Comparison of ENCODE assay signal across 8 cellular contexts in the genomic region with DNA sequence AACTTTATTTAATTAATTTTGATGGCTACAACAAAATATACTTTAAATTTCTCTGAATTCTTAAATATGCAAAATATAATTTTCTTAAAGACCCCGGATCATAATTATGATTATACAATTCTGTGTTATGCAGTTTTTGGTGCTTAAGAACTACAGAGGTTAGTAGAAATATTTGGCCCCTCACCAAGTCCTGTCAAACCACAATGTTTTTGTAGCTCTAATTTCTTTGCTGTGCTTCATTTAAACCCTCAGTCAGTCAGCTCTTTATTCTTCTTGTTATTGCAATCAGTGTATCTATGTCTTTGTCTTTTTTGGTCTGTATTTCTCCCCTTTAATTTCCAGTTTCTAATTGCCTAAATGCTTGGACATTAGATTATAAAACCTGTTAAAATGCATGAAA.
DNase-seq lines count a peak whose midpoint lies in the region; ATAC-seq and TF ChIP-seq lines count a peak whose summit lies in the region.

No MANE protein-coding gene starts in this region.

- peak overlapping the region; percentile 27 to 85 (median 47) for H3K27ac ChIP-seq in tibial nerve

- TF ChIP-seq POLR2A in tibial nerve (IDR thresholded peaks at IDR 0.05) = no peak

- CTCF ChIA-PET in activated CD8-positive, alpha-beta T cell treated with anti-CD3 and anti-CD28 coated beads for 36 hours (lab: Charles Lee) = interaction anchor here (0.9 to 1.4 kb wide), 3 partner anchors 9 to 13 kb away, joined by 3 read pairs; no protein-coding TSS in a partner anchor

- POLR2A ChIA-PET in activated CD8-positive, alpha-beta T cell treated with anti-CD3 and anti-CD28 coated beads for 36 hours (lab: Charles Lee) = no interaction called here

- peaks cover 27% of the 10 kb centered on the region for H3K4me1 Mint-ChIP-seq in activated T-helper 17 cell treated with anti-CD3 and anti-CD28 coated beads, Interleukin-2, amount 50 U/mL, for 72 hours
- H3K4me1 Mint-ChIP-seq in activated CD8-positive, alpha-beta T cell treated with anti-CD3 and anti-CD28 coated beads for 36 hours (ENCODE audit: low read depth) = peaks cover 54% of the 10 kb centered on the region

- in situ Hi-C loops in astrocyte of the cerebellum (cut with HindIII; ENCODE audit: low sequenced_read_pairs) = no loop called here

- peaks cover 6% of the 10 kb centered on the region for H3K36me3 Mint-ChIP-seq in activated T-helper 17 cell treated with anti-CD3 and anti-CD28 coated beads, Interleukin-2, amount 50 U/mL, for 72 hours (ENCODE audit: low read depth)
- peaks cover 33% of the 10 kb centered on the region for H3K36me3 Mint-ChIP-seq in activated CD8-positive, alpha-beta T cell treated with anti-CD3 and anti-CD28 coated beads for 36 hours (ENCODE audit: low read depth)

- peak; percentile 35 for ATAC-seq in Right ventricle myocardium superior (ENCODE audit: poor library complexity)
- no peak for ATAC-seq in Right ventricle myocardium inferior
- ATAC-seq in activated T-helper 17 cell treated with anti-CD3 and anti-CD28 coated beads, Interleukin-2, amount 50 U/mL, for 72 hours (replicated peaks) = no peak
- ATAC-seq in activated CD8-positive, alpha-beta T cell treated with anti-CD3 and anti-CD28 coated beads for 36 hours = no peak
- ATAC-seq in GM21619 (IDR thresholded peaks at IDR 0.05; ENCODE audit: unreplicated experiment) = no peak

- intact Hi-C loops in Right ventricle myocardium superior (cut with DNase I) (no loop called here), Right ventricle myocardium inferior (cut with DNase I) (no loop called here)
- intact Hi-C loops in activated CD8-positive, alpha-beta T cell treated with anti-CD3 and anti-CD28 coated beads for 36 hours (cut with micrococcal nuclease) = no loop called here

- DNase-seq in Right ventricle myocardium superior (no peak), Right ventricle myocardium inferior (ENCODE audit: missing footprints) (no peak), astrocyte of the cerebellum (ENCODE audit: low read depth) (peak; percentile 86), kidney epithelial cell (ENCODE audit: low read depth) (peak; percentile 19), tibial nerve (ENCODE audit: low spot score in 2 of 2) (no peak)
- no peak for DNase-seq in activated CD8-positive, alpha-beta T cell treated with anti-CD3 and anti-CD28 coated beads for 36 hours

- 10 to 20% methylated on average over 1 of the region's 1 CpG for WGBS in tibial nerve, 2 donors

- no peak overlapping the region for H3K27ac Mint-ChIP-seq in activated T-helper 17 cell treated with anti-CD3 and anti-CD28 coated beads, Interleukin-2, amount 50 U/mL, for 72 hours
- H3K27ac Mint-ChIP-seq in activated CD8-positive, alpha-beta T cell treated with anti-CD3 and anti-CD28 coated beads for 36 hours = no peak overlapping the region

- no peak for TF ChIP-seq EP300 in tibial nerve (IDR thresholded peaks at IDR 0.05)

- TF ChIP-seq CTCF in astrocyte of the cerebellum (IDR thresholded peaks at IDR 0.05; ENCODE audit: low read depth, low read length, missing control alignments) = no peak
- no peak for TF ChIP-seq CTCF in kidney epithelial cell (IDR thresholded peaks at IDR 0.05; ENCODE audit: insufficient read depth, low read length, poor library complexity, severe bottlenecking)
- TF ChIP-seq CTCF in tibial nerve (IDR thresholded peaks at IDR 0.05) = no peak
- no peak for TF ChIP-seq CTCF in activated CD8-positive, alpha-beta T cell treated with anti-CD3 and anti-CD28 coated beads for 36 hours (IDR thresholded peaks at IDR 0.05)

- peaks cover 0 to 46% (median 18%) of the 10 kb centered on the region in 4 donors for H3K4me1 ChIP-seq in tibial nerve

- H3K27me3 ChIP-seq in kidney epithelial cell (ENCODE audit: control insufficient read depth, insufficient read depth, low read length) (no peaks in the 10 kb centered on the region), tibial nerve (no peaks in the 10 kb centered on the region)

- H3K9me3 Mint-ChIP-seq in activated T-helper 17 cell treated with anti-CD3 and anti-CD28 coated beads, Interleukin-2, amount 50 U/mL, for 72 hours = peaks cover 6% of the 10 kb centered on the region
- peaks cover 4% of the 10 kb centered on the region for H3K9me3 Mint-ChIP-seq in activated CD8-positive, alpha-beta T cell treated with anti-CD3 and anti-CD28 coated beads for 36 hours

- H3K4me3 ChIP-seq in astrocyte of the cerebellum (ENCODE audit: low read depth, low read length) = no peak overlapping the region
- no peak overlapping the region for H3K4me3 ChIP-seq in kidney epithelial cell (ENCODE audit: low read depth, low read length)
- no peak overlapping the region for H3K4me3 ChIP-seq in tibial nerve

- no peaks in the 10 kb centered on the region for H3K27me3 Mint-ChIP-seq in activated T-helper 17 cell treated with anti-CD3 and anti-CD28 coated beads, Interleukin-2, amount 50 U/mL, for 72 hours
- H3K27me3 Mint-ChIP-seq in activated CD8-positive, alpha-beta T cell treated with anti-CD3 and anti-CD28 coated beads for 36 hours = no peaks in the 10 kb centered on the region

- H3K4me3 Mint-ChIP-seq in activated T-helper 17 cell treated with anti-CD3 and anti-CD28 coated beads, Interleukin-2, amount 50 U/mL, for 72 hours = no peak overlapping the region
- no peak overlapping the region for H3K4me3 Mint-ChIP-seq in activated CD8-positive, alpha-beta T cell treated with anti-CD3 and anti-CD28 coated beads for 36 hours

- no peaks in the 10 kb centered on the region for H3K9me3 ChIP-seq in tibial nerve

- no peaks in the 10 kb centered on the region for H3K36me3 ChIP-seq in kidney epithelial cell (ENCODE audit: control insufficient read depth, insufficient read depth, low read length)
- H3K36me3 ChIP-seq in tibial nerve = no peaks in the 10 kb centered on the region

Comparison
In these comparisons a context has a peak if more than half of its experiments do, and no peak if none do; other contexts are left out.
1. DNase-seq: peak in astrocyte of the cerebellum (single experiment) and kidney epithelial cell (single experiment); none in Right ventricle myocardium superior (single experiment), Right ventricle myocardium inferior (single experiment), tibial nerve (0 of 2) and activated CD8-positive, alpha-beta T cell treated with anti-CD3 and anti-CD28 coated beads for 36 hours (single experiment).